ENCODE assay signal across 8 cellular contexts in genomic region chr4:87219648-87220093, GRCh38. TPM values are rescaled to one million over a fixed set of nuclear protein-coding genes. Genes with fewer than 3 reads are reported as not detected.
DNase-seq lines count a peak whose midpoint lies in the region; ATAC-seq and TF ChIP-seq lines count a peak whose summit lies in the region.

No MANE protein-coding gene starts in this region.

- H3K79me2 ChIP-seq in PC-3 (ENCODE audit: low read length) = peaks cover 44% of the 10 kb centered on the region

- H3K36me3 ChIP-seq in PC-3 (ENCODE audit: low read depth, low read length) (no peaks in the 10 kb centered on the region), left ventricle myocardium inferior (no peaks in the 10 kb centered on the region), psoas muscle (ENCODE audit: insufficient read depth in 1 of 2, low read depth in 1 of 2) (no peaks in the 10 kb centered on the region)

- no peaks in the 10 kb centered on the region for H3K9me2 ChIP-seq in PC-3 (replicated peaks; ENCODE audit: low read length)

- H3K27me3 ChIP-seq in PC-3 (ENCODE audit: low read length) = no peaks in the 10 kb centered on the region
- no peaks in the 10 kb centered on the region for H3K27me3 ChIP-seq in left ventricle myocardium inferior (ENCODE audit: low read depth)
- no peaks in the 10 kb centered on the region for H3K27me3 ChIP-seq in psoas muscle (ENCODE audit: insufficient read depth in 3 of 3, low read length in 2 of 3)

- 0 to 2% (median 1%) methylated on average over 23 to 40 of the region's 40 CpGs for WGBS in psoas muscle, 3 donors

- intact Hi-C loops in PC-3 (cut with micrococcal nuclease) = loop anchor here (5.0 kb wide), 1 partner anchor 67 kb away; no protein-coding TSS in a partner anchor
- intact Hi-C loops in left ventricle myocardium inferior (cut with micrococcal nuclease) = no loop called here
- intact Hi-C loops in psoas muscle (cut with DNase I) = loop anchor here in 1 of 2 donors (10.0 kb wide), 1 partner anchor 285 kb away; the partner anchor contains the start of gene AFF1

- H3K9me3 ChIP-seq in PC-3 (ENCODE audit: low read length) (no peaks in the 10 kb centered on the region), left ventricle myocardium inferior (replicated peaks) (no peaks in the 10 kb centered on the region), psoas muscle (no peaks in the 10 kb centered on the region)

- H3K9ac ChIP-seq in PC-3 (ENCODE audit: low read length) = peak overlapping the region; percentile 84

- BruUV-seq in PC-3 (replicated peaks; lab: Mats Ljungman, UMichigan) = no TSS peak

- peak; percentile 43 for ATAC-seq in GM18517 (IDR thresholded peaks at IDR 0.05; ENCODE audit: unreplicated experiment)
- ATAC-seq in HG03045 (IDR thresholded peaks at IDR 0.05; ENCODE audit: unreplicated experiment) = peak; percentile 37
- ATAC-seq in PC-3 = peak; percentile 21
- peak; percentile 33 to 54 (median 39) for ATAC-seq in psoas muscle

- CTCF ChIA-PET in PC-3 (lab: Charles Lee) = no interaction called here

- in situ Hi-C loops in ACHN (cut with HindIII; ENCODE audit: low pct_ligation_motif_present, low pct_unique_long_range_greater_than_20kb, low sequenced_read_pairs) = no loop called here

- peak overlapping the region; percentile 99 for H3K4me2 ChIP-seq in PC-3 (ENCODE audit: low read length)

- POLR2A ChIA-PET in PC-3 (lab: Charles Lee; ENCODE audit: unreplicated experiment) = interaction anchor here (0.6 to 0.9 kb wide), 3 partner anchors 57 to 116 kb away, joined by 3 to 4 read pairs (median 4); no protein-coding TSS in a partner anchor

- DNase-seq in ACHN = peak; percentile 55
- peak; percentile 12 for DNase-seq in PC-3
- DNase-seq in activated naive CD4-positive, alpha-beta T cell treated with anti-CD3 and anti-CD28 coated beads, Interleukin-2, amount 50 U/mL, for 16 hours = peak; percentile 51
- DNase-seq in left ventricle myocardium inferior = peak; percentile 44
- DNase-seq in psoas muscle = peak; percentile 53 to 57
- DNase-seq in NCI-H524 treated with DMSO at 0.1 percent for 48 hours (lab: John Stamatoyannopoulos, UW) = no peak

- no peaks in the 10 kb centered on the region for H4K20me1 ChIP-seq in PC-3 (ENCODE audit: low read length)

- peak overlapping the region; percentile 87 for H3K4me3 ChIP-seq in PC-3 (ENCODE audit: low read length)
- H3K4me3 ChIP-seq in left ventricle myocardium inferior = peak overlapping the region; percentile 84
- H3K4me3 ChIP-seq in psoas muscle = peak overlapping the region; percentile 93

- H3K4me1 ChIP-seq in PC-3 (ENCODE audit: insufficient read depth, low read length) (peaks cover 12% of the 10 kb centered on the region), left ventricle myocardium inferior (peaks cover 26% of the 10 kb centered on the region), psoas muscle (peaks cover 22% of the 10 kb centered on the region)

- H2AFZ ChIP-seq in PC-3 (ENCODE audit: low read length) = peak overlapping the region; percentile 95

- peak overlapping the region; percentile 42 for H3K27ac ChIP-seq in PC-3 (ENCODE audit: low read length)
- H3K27ac ChIP-seq in left ventricle myocardium inferior (replicated peaks) = peak overlapping the region; percentile 95
- peak overlapping the region; percentile 93 for H3K27ac ChIP-seq in psoas muscle

- H3F3A ChIP-seq in PC-3 (ENCODE audit: low read length, unreplicated experiment) = no peaks in the 10 kb centered on the region

- TF ChIP-seq CTCF in PC-3 (conservative IDR thresholded peaks at IDR 0.05; ENCODE audit: low read depth, low read length) (peak; percentile 37), left ventricle myocardium inferior (IDR thresholded peaks at IDR 0.05; ENCODE audit: borderline replicate concordance) (peak; percentile 41), psoas muscle (IDR thresholded peaks at IDR 0.05) (peak; percentile 26)

RNA-seq across cellular contexts. Expression of gene KLHL8, which starts 0.7 kb away (rescaled TPM):
- total RNA-seq in PC-3 (2014; rRNA removed) = 5.6 and 12.7 TPM in 2 replicates
- 11.7 TPM for total RNA-seq in left ventricle myocardium inferior
- 10 to 100 TPM; 17.4 to 33.8 (median 21.2) TPM for total RNA-seq in psoas muscle
- 10 to 100 TPM in 2 of 3 donors, 1 to 10 TPM in 1; 5.1 to 26.6 (median 12.0) TPM for polyA plus RNA-seq in psoas muscle

Comparison
In these comparisons a context has a peak if more than half of its experiments do, and no peak if none do; other contexts are left out.
1. H3K27ac ChIP-seq: peak in every context shown above with its lines; median percentile 95 in left ventricle myocardium inferior; 93 in psoas muscle; 42 in PC-3.